27 cellular contexts compared by ENCODE assay signal in the genomic region with DNA sequence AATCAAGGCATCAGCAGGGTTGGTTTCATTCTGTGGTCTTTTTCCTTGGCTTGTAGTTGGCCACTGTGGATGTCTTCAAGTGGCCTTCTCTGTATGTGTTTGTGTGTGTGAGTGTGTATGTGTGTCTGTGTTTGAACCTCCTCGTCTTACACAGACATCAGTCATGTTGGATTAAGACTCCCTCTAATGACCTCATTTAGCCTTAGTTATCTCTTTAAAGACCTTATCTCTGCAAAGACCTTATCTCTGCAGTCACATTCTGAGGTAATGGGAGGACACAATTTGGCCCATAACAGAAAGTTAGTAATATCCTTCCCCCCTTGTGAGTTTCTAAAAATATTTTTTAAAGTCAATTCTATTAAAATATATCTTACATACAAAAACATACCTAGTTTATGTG.
"Had no signal": no experiment of that assay in that cellular context is flagged by ENCODE, and none has a peak within 500 bp of the region (broad histone marks: within the 10 kb centered on the region; RNA-seq: fewer than 3 reads in every experiment).

No MANE protein-coding gene starts in this region.

- DNase-seq: activated CD4-positive, alpha-beta memory T cell treated with anti-CD3 and anti-CD28 coated beads, Interleukin-2, amount 10 ng/mL, durations not matched to agents 7 days and 5 days; activated CD4-positive, alpha-beta T cell treated with anti-CD3 and anti-CD28 coated beads for 36 hours; activated CD4-positive, alpha-beta T cell treated with anti-CD3 and anti-CD28 coated beads, Interleukin-2, amount 10 ng/mL, durations not matched to agents 24 days and 14 days; activated CD4-positive, alpha-beta T cell treated with anti-CD3 and anti-CD28 coated beads, Interleukin-2, amount 50 U/mL, for 4 hours; activated CD4-positive, CD25-positive, alpha-beta regulatory T cell; activated CD4-positive, CD25-positive, alpha-beta regulatory T cell treated with anti-CD3 and anti-CD28 coated beads, Interleukin-2, amount 50 U/mL, for 72 hours; activated CD8-positive, alpha-beta memory T cell treated with anti-CD3 and anti-CD28 coated beads, Interleukin-2, amount 50 U/mL, for 48 hours; activated effector memory CD4-positive, alpha-beta T cell treated with Interleukin-2 at 50 U/mL for 16 hours; activated gamma-delta T cell treated with Interleukin-2 at 50 U/mL for 16 hours; activated naive CD4-positive, alpha-beta T cell treated with anti-CD3 and anti-CD28 coated beads, Interleukin-2, amount 50 U/mL, for 16 hours; activated naive CD4-positive, alpha-beta T cell treated with Interleukin-2 at 50 U/mL for 16 hours; activated T-cell treated with anti-CD3 and anti-CD28 coated beads for 4 hours; activated T-cell treated with anti-CD3 and anti-CD28 coated beads, Interleukin-2, amount 50 U/mL, for 24 hours; activated T-cell treated with anti-CD3 and anti-CD28 coated beads, Interleukin-2, amount 50 U/mL, for 72 hours; amygdala; body of pancreas; central memory CD4-positive, alpha-beta T cell; cerebellar nuclear complex; colonic mucosa; effector CD8-positive, alpha-beta T cell; foreskin keratinocyte; gastrocnemius medialis; glutamatergic neuron had no signal

- ATAC-seq: activated CD4-positive, alpha-beta T cell treated with anti-CD3 and anti-CD28 coated beads for 36 hours; activated T-cell treated with anti-CD3 and anti-CD28 coated beads, Interleukin-2, amount 50 U/mL, for 72 hours; body of pancreas; esophagus mucosa; gastrocnemius medialis; heart left ventricle had no signal

- H3K27ac ChIP-seq: body of pancreas, colonic mucosa, foreskin keratinocyte, gastrocnemius medialis, heart left ventricle had no signal

- H3K27me3 Mint-ChIP-seq: activated naive CD8-positive, alpha-beta T cell; activated T-helper 17 cell treated with anti-CD3 and anti-CD28 coated beads, Interleukin-2, amount 50 U/mL, for 72 hours had no signal

- H3K9me3 ChIP-seq: body of pancreas, colonic mucosa, gastrocnemius medialis, heart left ventricle had no signal

- H3K27ac Mint-ChIP-seq: activated CD4-positive, alpha-beta memory T cell treated with anti-CD3 and anti-CD28 coated beads, Interleukin-2, amount 10 ng/mL, durations not matched to agents 7 days and 5 days; activated CD4-positive, alpha-beta T cell treated with anti-CD3 and anti-CD28 coated beads for 36 hours; activated CD4-positive, alpha-beta T cell treated with anti-CD3 and anti-CD28 coated beads, Interleukin-2, amount 10 ng/mL, durations not matched to agents 24 days and 14 days; activated naive CD8-positive, alpha-beta T cell; activated T-cell treated with anti-CD3 and anti-CD28 coated beads, Interleukin-2, amount 50 U/mL, for 24 hours; activated T-cell treated with anti-CD3 and anti-CD28 coated beads, Interleukin-2, amount 50 U/mL, for 72 hours; activated T-helper 17 cell treated with anti-CD3 and anti-CD28 coated beads, Interleukin-2, amount 50 U/mL, for 72 hours had no signal

- H3K9me3 Mint-ChIP-seq: activated CD4-positive, alpha-beta memory T cell treated with anti-CD3 and anti-CD28 coated beads, Interleukin-2, amount 10 ng/mL, durations not matched to agents 7 days and 5 days; activated CD4-positive, alpha-beta T cell treated with anti-CD3 and anti-CD28 coated beads, Interleukin-2, amount 10 ng/mL, durations not matched to agents 24 days and 14 days; activated T-cell treated with anti-CD3 and anti-CD28 coated beads, Interleukin-2, amount 50 U/mL, for 24 hours; activated T-cell treated with anti-CD3 and anti-CD28 coated beads, Interleukin-2, amount 50 U/mL, for 72 hours; activated T-helper 17 cell treated with anti-CD3 and anti-CD28 coated beads, Interleukin-2, amount 50 U/mL, for 72 hours had no signal

- H3K36me3 Mint-ChIP-seq: activated naive CD8-positive, alpha-beta T cell had no signal

- H3K4me1 Mint-ChIP-seq: activated CD4-positive, alpha-beta T cell treated with anti-CD3 and anti-CD28 coated beads for 36 hours; activated CD4-positive, alpha-beta T cell treated with anti-CD3 and anti-CD28 coated beads, Interleukin-2, amount 10 ng/mL, durations not matched to agents 24 days and 14 days; activated T-helper 17 cell treated with anti-CD3 and anti-CD28 coated beads, Interleukin-2, amount 50 U/mL, for 72 hours had no signal

- H3K36me3 ChIP-seq: colonic mucosa, gastrocnemius medialis, heart left ventricle had no signal

- H3K4me3 ChIP-seq: body of pancreas, colonic mucosa, gastrocnemius medialis, heart left ventricle had no signal

- H3K4me1 ChIP-seq: body of pancreas, colonic mucosa, foreskin keratinocyte, gastrocnemius medialis, heart left ventricle had no signal

- H3K27me3 ChIP-seq: body of pancreas, colonic mucosa, gastrocnemius medialis, heart left ventricle had no signal

- H3K4me3 Mint-ChIP-seq: activated CD4-positive, alpha-beta memory T cell treated with anti-CD3 and anti-CD28 coated beads, Interleukin-2, amount 10 ng/mL, durations not matched to agents 7 days and 5 days; activated CD4-positive, alpha-beta T cell treated with anti-CD3 and anti-CD28 coated beads for 36 hours; activated CD4-positive, alpha-beta T cell treated with anti-CD3 and anti-CD28 coated beads, Interleukin-2, amount 10 ng/mL, durations not matched to agents 24 days and 14 days; activated naive CD8-positive, alpha-beta T cell; activated T-cell treated with anti-CD3 and anti-CD28 coated beads, Interleukin-2, amount 50 U/mL, for 24 hours; activated T-cell treated with anti-CD3 and anti-CD28 coated beads, Interleukin-2, amount 50 U/mL, for 72 hours; activated T-helper 17 cell treated with anti-CD3 and anti-CD28 coated beads, Interleukin-2, amount 50 U/mL, for 72 hours had no signal
